In genomic region chr3:185363662-185364203, GRCh38 we compare ENCODE assay signal across 8 cellular contexts. TPM values are rescaled to one million over a fixed set of nuclear protein-coding genes. Genes with fewer than 3 reads are reported as not detected.
DNase-seq lines count a peak whose midpoint lies in the region; ATAC-seq and TF ChIP-seq lines count a peak whose summit lies in the region.

No MANE protein-coding gene starts in this region.

- no peak for TF ChIP-seq CTCF in Calu3 (IDR thresholded peaks at IDR 0.05; ENCODE audit: unreplicated experiment)
- TF ChIP-seq CTCF in SU-DHL-6 (IDR thresholded peaks at IDR 0.05; ENCODE audit: insufficient read depth, low read length, poor library complexity, severe bottlenecking), result no peak
- no peak for TF ChIP-seq CTCF in gastroesophageal sphincter (IDR thresholded peaks at IDR 0.05)
- TF ChIP-seq CTCF in psoas muscle (IDR thresholded peaks at IDR 0.05), result no peak

- CTCF ChIA-PET in Calu3 (lab: Charles Lee), result interaction anchor here (0.8 kb wide), 1 partner anchor 54 kb away, joined by 3 read pairs; no protein-coding TSS in a partner anchor

- H3K9me3 Mint-ChIP-seq in Calu3 (ENCODE audit: low read depth, unreplicated experiment), result peaks cover 3% of the 10 kb centered on the region

- no peaks in the 10 kb centered on the region for H3K9me3 ChIP-seq in SU-DHL-6 (ENCODE audit: insufficient read depth, low read length)
- no peaks in the 10 kb centered on the region for H3K9me3 ChIP-seq in gastroesophageal sphincter
- H3K9me3 ChIP-seq in psoas muscle, result no peaks in the 10 kb centered on the region

- no TSS peak for BruUV-seq in Calu3 (replicated peaks; lab: Mats Ljungman, UMichigan)

- H3K27ac ChIP-seq in SU-DHL-6 (ENCODE audit: low read depth, low read length) (no peak overlapping the region), gastroesophageal sphincter (peak overlapping the region; percentile 20 to 82 (median 80)), psoas muscle (peak overlapping the region; percentile 72)

- no peak for TF ChIP-seq POLR2A in gastroesophageal sphincter (IDR thresholded peaks at IDR 0.05)

- TF ChIP-seq EP300 in gastroesophageal sphincter (IDR thresholded peaks at IDR 0.05), result no peak

- peak overlapping the region; percentile 55 for H3K27ac Mint-ChIP-seq in Calu3 (ENCODE audit: unreplicated experiment)

- peak overlapping the region; percentile 72 for H2AFZ ChIP-seq in SU-DHL-6 (ENCODE audit: low read depth, low read length, severe bottlenecking)

- H3K4me1 Mint-ChIP-seq in Calu3 (ENCODE audit: low read depth, unreplicated experiment), result peaks cover 49% of the 10 kb centered on the region

- H3K4me2 ChIP-seq in SU-DHL-6 (ENCODE audit: low read depth, low read length, poor library complexity, severe bottlenecking), result peak overlapping the region; percentile 69

- H3K79me2 ChIP-seq in SU-DHL-6 (ENCODE audit: insufficient read depth, low read length), result no peaks in the 10 kb centered on the region

- peaks cover 13% of the 10 kb centered on the region for H3K36me3 Mint-ChIP-seq in Calu3 (ENCODE audit: insufficient read depth, unreplicated experiment)

- no peaks in the 10 kb centered on the region for H4K20me1 ChIP-seq in SU-DHL-6 (ENCODE audit: low read depth, low read length)

- peaks cover 0 to 16% (median 0%) of the 10 kb centered on the region in 3 donors for H3K4me1 ChIP-seq in gastroesophageal sphincter
- no peaks in the 10 kb centered on the region for H3K4me1 ChIP-seq in psoas muscle

- H3K27me3 ChIP-seq in SU-DHL-6 (ENCODE audit: low read length) (no peaks in the 10 kb centered on the region), gastroesophageal sphincter (no peaks in the 10 kb centered on the region), psoas muscle (ENCODE audit: insufficient read depth in 3 of 3, low read length in 2 of 3) (no peaks in the 10 kb centered on the region)

- intact Hi-C loops in Calu3 (cut with micrococcal nuclease; ENCODE audit: unreplicated experiment) (no loop called here), psoas muscle (cut with DNase I) (loop anchor here in 1 of 2 donors (5.0 kb wide), 1 partner anchor 134 kb away; the partner anchor contains the start of gene TMEM41A)

- H3K36me3 ChIP-seq in SU-DHL-6 (ENCODE audit: low read length), result no peaks in the 10 kb centered on the region
- no peaks in the 10 kb centered on the region for H3K36me3 ChIP-seq in gastroesophageal sphincter
- no peaks in the 10 kb centered on the region for H3K36me3 ChIP-seq in psoas muscle (ENCODE audit: insufficient read depth in 1 of 2, low read depth in 1 of 2)

- WGBS in gastroesophageal sphincter (ENCODE audit: low coverage in 1 of 2), 2 donors, result 0 to 9% methylated on average over 3 to 8 of the region's 8 CpGs
- 2 to 8% (median 3%) methylated on average over 8 of the region's 8 CpGs for WGBS in psoas muscle, 3 donors

- H3K27me3 Mint-ChIP-seq in Calu3 (ENCODE audit: unreplicated experiment), result no peaks in the 10 kb centered on the region

- H3K4me3 ChIP-seq in SU-DHL-6 (ENCODE audit: insufficient read depth, low read length, poor library complexity, severe bottlenecking) (peak overlapping the region; percentile 50), gastroesophageal sphincter (peak overlapping the region; percentile 61 to 69), psoas muscle (peak overlapping the region; percentile 70)

- H3K9ac ChIP-seq in SU-DHL-6 (ENCODE audit: low read length), result peak overlapping the region; percentile 39; the same call in 1 of the 2 replicates

- no peak for DNase-seq in Calu3
- DNase-seq in psoas muscle, result no peak
- no peak for DNase-seq in NCI-H128 (lab: John Stamatoyannopoulos, UW; ENCODE audit: unreplicated experiment)
- no peak for DNase-seq in OCI-M2 (lab: John Stamatoyannopoulos, UW; ENCODE audit: unreplicated experiment)
- DNase-seq in NCI-H2081 (lab: John Stamatoyannopoulos, UW), result no peak

- no peaks in the 10 kb centered on the region for H3K9me2 ChIP-seq in SU-DHL-6 (replicated peaks; ENCODE audit: insufficient read depth, low read length)

- peak overlapping the region; percentile 42 for H3K4me3 Mint-ChIP-seq in Calu3 (ENCODE audit: low read depth, unreplicated experiment)

- peak; percentile 30 for ATAC-seq in HG02840 (IDR thresholded peaks at IDR 0.05; ENCODE audit: low FRiP score, unreplicated experiment)
- ATAC-seq in gastroesophageal sphincter, result no peak
- peak; percentile 45 to 62 (median 54) for ATAC-seq in psoas muscle

- H3F3A ChIP-seq in SU-DHL-6 (ENCODE audit: insufficient read depth), result no peaks in the 10 kb centered on the region

RNA-seq across cellular contexts. Expression of gene MAP3K13, which starts 0.8 kb away (rescaled TPM):
- total RNA-seq in Calu3 (2022) (102 and 114 TPM in 2 replicates), gastroesophageal sphincter (10 to 100 TPM; 17.1 to 29.2 (median 23.3) TPM), psoas muscle (1 to 10 TPM; 5.0 to 7.6 (median 6.9) TPM)
- polyA plus RNA-seq in psoas muscle, result 1 to 10 TPM; 2.6 to 4.3 (median 2.7) TPM
